ENCODE assay signal across 8 cellular contexts in the genomic region with DNA sequence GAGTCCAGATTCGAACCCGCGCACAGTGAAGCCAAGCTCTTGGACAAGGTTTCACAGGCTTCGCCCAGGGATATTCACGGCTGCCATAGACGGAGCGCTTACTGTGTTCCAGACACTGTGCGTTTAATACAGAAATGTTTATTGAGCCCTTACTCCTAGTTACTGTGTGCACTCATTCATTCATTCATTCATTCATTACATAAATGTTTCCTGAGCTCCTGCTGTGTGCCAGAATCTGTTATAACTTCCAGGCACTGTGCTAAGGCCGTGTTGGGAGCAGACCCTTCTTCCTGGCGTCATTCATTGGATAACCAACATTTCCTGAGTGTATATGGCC. TPM values are rescaled to one million over a fixed set of nuclear protein-coding genes. Genes with fewer than 3 reads are reported as not detected.
DNase-seq lines count a peak whose midpoint lies in the region; ATAC-seq and TF ChIP-seq lines count a peak whose summit lies in the region.

No MANE protein-coding gene starts in this region.

- peaks cover 0 to 3% (median 0%) of the 10 kb centered on the region in 5 experiments for H3K9me3 Mint-ChIP-seq in brain

- H3K4me1 ChIP-seq in heart right ventricle, result peaks cover 0 to 57% (median 27%) of the 10 kb centered on the region in 9 donors
- H3K4me1 ChIP-seq in mesendoderm (ENCODE audit: control insufficient read depth, low read depth, low read length), result peaks cover 8% of the 10 kb centered on the region
- peaks cover 0 to 3% of the 10 kb centered on the region in 2 donors for H3K4me1 ChIP-seq in uterus

- H3K18ac ChIP-seq in mesendoderm (ENCODE audit: low read length), result peak overlapping the region; percentile 97

- peaks cover 35% of the 10 kb centered on the region for H3K4me1 Mint-ChIP-seq in brain

- H3K79me1 ChIP-seq in mesendoderm (ENCODE audit: low read length), result no peaks in the 10 kb centered on the region

- H2BK120ac ChIP-seq in mesendoderm (ENCODE audit: low read depth, low read length), result peak overlapping the region; percentile 99

- peak overlapping the region; percentile 91 for H3K56ac ChIP-seq in mesendoderm (ENCODE audit: low read length)

- peak overlapping the region; percentile 95 for H3K4ac ChIP-seq in mesendoderm (ENCODE audit: low read depth, low read length)

- H3K27me3 ChIP-seq in heart right ventricle, result no peaks in the 10 kb centered on the region
- no peaks in the 10 kb centered on the region for H3K27me3 ChIP-seq in mesendoderm (ENCODE audit: insufficient read depth, low read length, poor library complexity)
- H3K27me3 ChIP-seq in uterus, result no peaks in the 10 kb centered on the region

- DNase-seq in heart right ventricle (no peak), left cardiac atrium (no peak), mesendoderm (no peak), uterus (no peak), GM13977 (ENCODE audit: low spot score) (no peak)

- in situ Hi-C loops in GM13977 (cut with MboI; ENCODE audit: low pct_unique_long_range_greater_than_20kb, low sequenced_read_pairs, unreplicated experiment), result loop anchor here (25.0 kb wide), 1 partner anchor 284 kb away; a partner anchor contains a TSS

- TF ChIP-seq POLR2A in uterus (IDR thresholded peaks at IDR 0.05), result no peak

- H2BK15ac ChIP-seq in mesendoderm (replicated peaks; ENCODE audit: low read depth), result peak overlapping the region; percentile 99

- peak overlapping the region; percentile 54 for H2BK5ac ChIP-seq in mesendoderm (ENCODE audit: low read length)

- intact Hi-C loops in heart right ventricle (cut with DNase I), result loop anchor here in 7 of 10 donors (5.0 to 10.0 kb wide), 8 partner anchors 41 to 424 kb away; no protein-coding TSS in a partner anchor
- intact Hi-C loops in left cardiac atrium (cut with DNase I), result loop anchor here (5.0 to 10.0 kb wide), 3 partner anchors 227 to 327 kb away; no protein-coding TSS in a partner anchor
- intact Hi-C loops in uterus (cut with DNase I; ENCODE audit: low total_unique reads), result loop anchor here (10.0 kb wide), 1 partner anchor 317 kb away; no protein-coding TSS in a partner anchor

- H3K27ac Mint-ChIP-seq in brain, result peak overlapping the region; percentile 90 to 96 (median 95)

- no peak for TF ChIP-seq CTCF in heart right ventricle (IDR thresholded peaks at IDR 0.05)
- TF ChIP-seq CTCF in brain (conservative IDR thresholded peaks at IDR 0.05), result no peak
- TF ChIP-seq CTCF in uterus (IDR thresholded peaks at IDR 0.05), result no peak
- TF ChIP-seq CTCF in GM13977 (IDR thresholded peaks at IDR 0.05; ENCODE audit: extremely low read depth, insufficient read depth, missing control alignments), result no peak

- H3K79me2 ChIP-seq in mesendoderm (ENCODE audit: control insufficient read depth, insufficient read depth, low read length), result peaks cover 22% of the 10 kb centered on the region

- H3K9me3 ChIP-seq in heart right ventricle, result no peaks in the 10 kb centered on the region
- H3K9me3 ChIP-seq in uterus, result no peaks in the 10 kb centered on the region

- H3K36me3 ChIP-seq in heart right ventricle (no peaks in the 10 kb centered on the region), mesendoderm (ENCODE audit: control insufficient read depth, insufficient read depth, low read length) (no peaks in the 10 kb centered on the region), uterus (no peaks in the 10 kb centered on the region)

- peak overlapping the region in 9 of 10 donors; percentile 35 to 91 (median 87) for H3K4me3 ChIP-seq in heart right ventricle
- H3K4me3 ChIP-seq in mesendoderm (ENCODE audit: low read length), result peak overlapping the region; percentile 49
- peak overlapping the region; percentile 15 to 94 for H3K4me3 ChIP-seq in uterus

- H4K8ac ChIP-seq in mesendoderm (ENCODE audit: low read depth, low read length), result peak overlapping the region; percentile 93

- no peak overlapping the region for H3K23ac ChIP-seq in mesendoderm (ENCODE audit: low read length)

- peak overlapping the region; percentile 84 to 92 (median 87) for H3K4me3 Mint-ChIP-seq in brain

- H4K5ac ChIP-seq in mesendoderm (ENCODE audit: low read length), result peak overlapping the region; percentile 21

- peak overlapping the region; percentile 63 for H3K4me2 ChIP-seq in mesendoderm (ENCODE audit: low read length)

- H3K27ac ChIP-seq in heart right ventricle, result peak overlapping the region in 8 of 10 donors; percentile 23 to 100 (median 96)
- peak overlapping the region; percentile 71 for H3K27ac ChIP-seq in mesendoderm (ENCODE audit: low read depth, low read length)
- H3K27ac ChIP-seq in uterus, result peak overlapping the region; percentile 98 to 99

- H2AK5ac ChIP-seq in mesendoderm (ENCODE audit: low read length), result no peak overlapping the region

- WGBS in heart right ventricle, 2 donors, result 30 to 38% methylated on average over 10 of the region's 10 CpGs
- no CpG with 5 or more reads among the region's 10 CpGs for WGBS in mesendoderm (ENCODE audit: extremely low coverage, insufficient coverage, low lambda C conversion rate)

- ATAC-seq in heart right ventricle (peak in 1 of 8 donors; percentile 11), left cardiac atrium (no peak), HG03469 (IDR thresholded peaks at IDR 0.05; ENCODE audit: unreplicated experiment) (no peak), HG02981 (IDR thresholded peaks at IDR 0.05; ENCODE audit: unreplicated experiment) (no peak)

- H3K9ac ChIP-seq in mesendoderm (ENCODE audit: low read length), result peak overlapping the region; percentile 79

- H3K27me3 Mint-ChIP-seq in brain, result peaks cover 20% of the 10 kb centered on the region

- H3K36me3 Mint-ChIP-seq in brain, result no peaks in the 10 kb centered on the region

RNA-seq across cellular contexts. Expression of a gene that starts 0.7 kb away (rescaled TPM):
- total RNA-seq in heart right ventricle, result 10 to 100 TPM; 53.8 to 76.5 (median 67.0) TPM
- polyA plus RNA-seq in heart right ventricle, result 10 to 100 TPM in 1 of 2 donors, 1 to 10 TPM in 1; 9.4 to 12.4 TPM
- 10 to 100 TPM; 66.0 to 68.3 TPM for total RNA-seq in left cardiac atrium
- polyA plus RNA-seq in brain (ENCODE audit: insufficient read depth, low read depth, low replicate concordance), result 27.5 TPM
- polyA plus RNA-seq in mesendoderm (2013, experiment 1 of 2), result 25.0 TPM
- 25.0 TPM for polyA plus RNA-seq in mesendoderm (2013, experiment 2 of 2)
- 100 to 1,000 TPM; 189 to 314 (median 254) TPM for total RNA-seq in uterus
